8 cellular contexts compared by ENCODE assay signal in the genomic region with DNA sequence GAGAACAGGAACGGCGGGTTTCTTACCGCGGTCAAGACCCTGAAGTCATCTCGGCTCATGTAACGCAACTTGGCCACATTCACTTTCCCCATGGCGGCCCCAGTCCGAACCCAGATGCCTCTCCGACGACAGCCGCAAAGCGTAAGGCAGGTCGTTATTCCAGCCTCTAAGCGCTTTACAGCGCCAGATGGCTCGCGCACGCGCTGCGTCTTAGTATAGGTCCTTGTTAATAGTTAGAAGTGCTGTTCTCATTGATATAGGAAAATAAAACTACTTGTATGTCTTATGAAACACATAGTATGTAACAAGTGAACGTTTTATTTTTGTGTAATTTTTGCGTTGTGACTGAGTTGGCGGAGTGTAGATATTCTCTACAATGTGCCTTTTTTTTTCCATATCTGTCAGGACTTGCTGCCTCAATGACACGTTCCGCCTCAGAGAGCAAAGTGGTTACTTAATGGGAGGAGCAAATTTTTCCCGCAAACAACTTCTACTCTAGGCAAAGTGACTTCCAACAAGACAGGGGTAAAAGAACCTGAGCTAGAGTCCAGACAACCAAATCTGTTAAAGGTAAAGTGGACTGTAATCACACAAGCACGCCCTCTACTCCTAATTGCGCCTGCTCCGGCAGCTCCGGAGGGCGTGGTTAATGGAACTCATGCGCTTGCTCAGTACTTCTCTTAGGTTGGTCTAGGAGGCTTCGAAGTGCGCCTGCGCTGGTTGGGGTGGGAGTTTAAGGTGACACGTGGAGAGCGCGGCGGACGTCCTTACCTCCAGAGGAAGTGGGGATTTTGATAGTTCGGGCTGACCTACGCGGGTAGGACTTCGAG. TPM values are rescaled to one million over a fixed set of nuclear protein-coding genes. Genes with fewer than 3 reads are reported as not detected.
DNase-seq lines count a peak whose midpoint lies in the region; ATAC-seq, FAIRE-seq and TF ChIP-seq lines count a peak whose summit lies in the region.

Gene RIOK2 (minus strand): TSS at position 148 of the 830 bp plus-strand sequence. CDS start 56 bp downstream, at position 92.

- FAIRE-seq in endothelial cell of umbilical vein (lab: Jason Lieb, UNC): peak; percentile 92

- intact Hi-C loops in endothelial cell of umbilical vein (cut with micrococcal nuclease): loop anchor here (1.0 to 10.0 kb wide), 6 partner anchors 306 to 1851 kb away; partner anchors contain the start of genes ERAP2 and RGMB

- H3K36me3 ChIP-seq in OCI-LY3 (replicated peaks; ENCODE audit: low read depth, low read length): peaks cover 8% of the 10 kb centered on the region
- H3K36me3 ChIP-seq in endothelial cell of umbilical vein (ENCODE audit: control insufficient read depth in 2 of 2, extremely low read depth in 1 of 2, insufficient read depth in 2 of 2, low read length in 2 of 2): peaks cover under 1 to 5% of the 10 kb centered on the region in 2 experiments

- no TSS peak for BruUV-seq in endothelial cell of umbilical vein (replicated peaks; lab: Mats Ljungman, UMichigan)

- H3K4me2 ChIP-seq in OCI-LY3 (ENCODE audit: low read length) (peak within 1 kb of the TSS; percentile 83), endothelial cell of umbilical vein (ENCODE audit: insufficient read depth, low read length) (peak within 1 kb of the TSS; percentile 94)

- H3K79me2 ChIP-seq in OCI-LY3 (ENCODE audit: low read length) (peaks cover 26% of the 10 kb centered on the region), endothelial cell of umbilical vein (ENCODE audit: control insufficient read depth, insufficient read depth, low read length) (peaks cover 23% of the 10 kb centered on the region)

- H3K9ac ChIP-seq in OCI-LY3 (ENCODE audit: low read length) (peak within 1 kb of the TSS; percentile 93), endothelial cell of umbilical vein (replicated peaks; ENCODE audit: extremely low read depth, insufficient read depth, low read length) (peak within 1 kb of the TSS; percentile 85)

- peak within 1 kb of the TSS; percentile 96 for H3K4me3 ChIP-seq in OCI-LY3 (ENCODE audit: low read length)
- H3K4me3 ChIP-seq in endothelial cell of umbilical vein (replicated peaks in 1 of 3; ENCODE audit: insufficient read depth in 1 of 3, low read depth in 1 of 3, low read length in 3 of 3): peak within 1 kb of the TSS; percentile 83 to 97 (median 91)

- CTCF ChIA-PET in endothelial cell of umbilical vein (lab: Charles Lee): interaction anchor here (0.8 to 2.2 kb wide), 3 partner anchors 48 to 1613 kb away, joined by 3 to 8 read pairs (median 5); no protein-coding TSS in a partner anchor

- H3K9me3 ChIP-seq in OCI-LY3 (ENCODE audit: insufficient read depth, low read length): no peaks in the 10 kb centered on the region
- no peaks in the 10 kb centered on the region for H3K9me3 ChIP-seq in endothelial cell of umbilical vein (replicated peaks; ENCODE audit: control insufficient read depth, insufficient read depth, low read length)

- no peaks in the 10 kb centered on the region for H3K9me1 ChIP-seq in endothelial cell of umbilical vein (replicated peaks; ENCODE audit: control insufficient read depth, extremely low read depth, insufficient read depth, low read length)

- dilution Hi-C loops in endothelial cell of umbilical vein (cut with MboI; ENCODE audit: extremely low pct_ligation_motif_present, low sequenced_read_pairs): no loop called here

- H3K4me1 ChIP-seq in OCI-LY3 (ENCODE audit: low read length): peaks cover 11% of the 10 kb centered on the region
- H3K4me1 ChIP-seq in endothelial cell of umbilical vein (ENCODE audit: control insufficient read depth, extremely low read depth, insufficient read depth, low read length): peaks cover 15% of the 10 kb centered on the region

- TF ChIP-seq CTCF in OCI-LY3 (IDR thresholded peaks at IDR 0.05; ENCODE audit: low read depth, low read length) (no peak), endothelial cell of umbilical vein (IDR thresholded peaks at IDR 0.05; ENCODE audit: extremely low read depth in 1 of 2, insufficient read depth in 1 of 2, low read depth in 1 of 2, low read length in 2 of 2) (no peak)

- H2AFZ ChIP-seq in OCI-LY3 (ENCODE audit: low read depth, low read length) (peak within 1 kb of the TSS; percentile 72), endothelial cell of umbilical vein (ENCODE audit: low read depth, low read length) (peak within 1 kb of the TSS; percentile 74)

- DNase-seq in D341Med (ENCODE audit: low spot score) (peak; percentile 91), HuH-7 (ENCODE audit: low spot score) (peak; percentile 71), endothelial cell of umbilical vein (ENCODE audit: low read depth, low spot score) (peak; percentile 99), midbrain (lab: John Stamatoyannopoulos, UW) (peak; percentile 96)
- peak; percentile 93 for DNase-seq in activated CD8-positive, alpha-beta memory T cell treated with anti-CD3 and anti-CD28 coated beads, Interleukin-2, amount 50 U/mL, for 48 hours
- peak; percentile 81 to 86 for DNase-seq in stimulated activated CD8-positive, alpha-beta memory T cell treated with anti-CD3 and anti-CD28 coated beads, Interleukin-2, amount 100 ng/mL, for 1 hour (ENCODE audit: low read depth in 2 of 2)

- POLR2A ChIA-PET in endothelial cell of umbilical vein (lab: Charles Lee): interaction anchor here (0.6 to 0.8 kb wide), 2 partner anchors 375 to 1362 kb away, joined by 3 read pairs; partner anchors contain the start of gene ERAP1

- H3K27ac ChIP-seq in OCI-LY3 (ENCODE audit: low read length) (peak within 1 kb of the TSS; percentile 71), endothelial cell of umbilical vein (ENCODE audit: insufficient read depth, low read depth, low read length) (peak within 1 kb of the TSS; percentile 85)

- H3K27me3 ChIP-seq in OCI-LY3 (ENCODE audit: low read depth, low read length) (no peaks in the 10 kb centered on the region), endothelial cell of umbilical vein (ENCODE audit: control insufficient read depth in 2 of 2, insufficient read depth in 2 of 2, low read length in 2 of 2) (no peaks in the 10 kb centered on the region)

- ATAC-seq in GM21515 (IDR thresholded peaks at IDR 0.05; ENCODE audit: unreplicated experiment): peak; percentile 92

- TF ChIP-seq POLR2A in endothelial cell of umbilical vein (IDR thresholded peaks at IDR 0.05; ENCODE audit: low read depth, low read length): peak; percentile 81

- H4K20me1 ChIP-seq in OCI-LY3 (ENCODE audit: insufficient read depth, low read length) (no peaks in the 10 kb centered on the region), endothelial cell of umbilical vein (replicated peaks; ENCODE audit: control insufficient read depth, extremely low read depth, insufficient read depth, low read length) (no peaks in the 10 kb centered on the region)

TF ChIP-seq in endothelial cell of umbilical vein, 7 proteins besides CTCF, POLR2A, EP300 and RAD21:
- peak; percentile 33 for TF ChIP-seq MYC (IDR thresholded peaks at IDR 0.05; ENCODE audit: low read depth, low read length)
- peak; percentile 61 for TF ChIP-seq POLR2AphosphoS5 (IDR thresholded peaks at IDR 0.05; ENCODE audit: insufficient read depth, low read depth, low read length)
- no peak for TF ChIP-seq GATA2 (IDR thresholded peaks at IDR 0.05; ENCODE audit: insufficient read depth, insufficient read length, low read depth, low read length)
- no peak for TF ChIP-seq FOS (IDR thresholded peaks at IDR 0.05; ENCODE audit: borderline replicate concordance, insufficient read depth, low read length)
- no peak for TF ChIP-seq JUN (IDR thresholded peaks at IDR 0.05; ENCODE audit: borderline replicate concordance, insufficient read depth, insufficient read length, low read depth)
- peak; percentile 88 for TF ChIP-seq MAX (IDR thresholded peaks at IDR 0.05; ENCODE audit: insufficient read depth, insufficient read length)
- TF ChIP-seq EZH2 (IDR thresholded peaks at IDR 0.05; ENCODE audit: borderline replicate concordance, low read depth, low read length, severe bottlenecking): no peak

RNA-seq across cellular contexts. Expression of gene RIOK2, which starts in this region (rescaled TPM):
- total RNA-seq in endothelial cell of umbilical vein: 17.5 and 25.4 TPM in 2 replicates
- 2.2 and 3.5 TPM in 2 replicates for polyA plus RNA-seq in endothelial cell of umbilical vein
- 6.9 and 9.0 TPM in 2 replicates for polyA plus RNA-seq in endothelial cell of umbilical vein (2011; cell fraction: cytosol; rRNA removed)
- 10.4 and 11.1 TPM in 2 replicates for polyA plus RNA-seq in endothelial cell of umbilical vein (2011; cell fraction: nucleus; rRNA removed)
- polyA plus RNA-seq in endothelial cell of umbilical vein (2012): 26.6 and 31.5 TPM in 2 replicates
- polyA minus RNA-seq in endothelial cell of umbilical vein: 8.5 and 8.7 TPM in 2 replicates
- 6.1 TPM for polyA minus RNA-seq in endothelial cell of umbilical vein (2011; cell fraction: cytosol; rRNA and poly(A)+ RNA removed)
- 29.0 and 29.4 TPM in 2 replicates for polyA minus RNA-seq in endothelial cell of umbilical vein (2011; cell fraction: nucleus; rRNA and poly(A)+ RNA removed)

Comparison
In these comparisons a context has a peak if more than half of its experiments do, and no peak if none do; other contexts are left out.
1. Peak in every context shown above with its lines: DNase-seq, ATAC-seq, H3K4me3 ChIP-seq and H3K27ac ChIP-seq.